In the genomic region with DNA sequence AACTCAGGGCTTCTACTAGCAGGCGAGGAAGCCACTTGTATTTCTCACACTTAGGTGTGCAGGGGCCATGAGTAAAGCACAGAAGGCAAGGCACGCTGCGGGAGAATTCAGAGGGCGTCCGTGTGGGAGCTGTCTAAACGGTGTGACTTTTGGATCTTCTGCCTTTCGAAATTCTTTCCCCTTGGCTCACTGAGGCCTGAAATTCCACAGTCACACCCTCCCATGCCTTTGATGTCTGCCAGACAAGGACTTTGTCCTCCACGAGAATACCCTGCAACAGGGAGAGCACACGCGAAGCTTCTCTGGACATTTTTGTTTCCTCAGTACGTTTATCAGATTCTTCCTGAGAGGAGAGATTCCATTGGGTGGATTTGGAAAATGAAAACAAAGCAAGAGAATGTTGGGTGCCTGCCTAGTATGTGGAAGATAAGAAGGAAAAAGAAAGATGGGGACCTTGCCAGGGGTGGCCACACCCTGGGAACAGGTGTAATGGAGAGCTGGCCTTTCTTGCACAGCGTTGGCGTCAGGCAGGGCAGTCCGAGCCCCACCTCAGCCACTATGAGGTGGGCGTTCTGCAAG, we compare ENCODE assay signal across 22 cellular contexts.
DNase-seq lines count a peak whose midpoint lies in the region; ATAC-seq, FAIRE-seq and TF ChIP-seq lines count a peak whose summit lies in the region.
"Had no signal": no experiment of that assay in that cellular context is flagged by ENCODE, and none has a peak within 500 bp of the region (broad histone marks: within the 10 kb centered on the region; RNA-seq: fewer than 3 reads in every experiment).

No MANE protein-coding gene starts in this region.

- no peaks in the 10 kb centered on the region for H3K4me1 Mint-ChIP-seq in naive thymus-derived CD8-positive, alpha-beta T cell
- H3K4me1 Mint-ChIP-seq: activated naive CD4-positive, alpha-beta T cell treated with anti-CD3 and anti-CD28 coated beads, Interleukin-2, amount 50 U/mL, for 24 hours had no signal

- POLR2A ChIA-PET in naive thymus-derived CD8-positive, alpha-beta T cell (lab: Charles Lee): no interaction called here

- H3K9ac ChIP-seq in keratinocyte (ENCODE audit: control insufficient read depth, extremely low read depth, insufficient read depth, low read length): no peak overlapping the region

- H3K27ac ChIP-seq in keratinocyte (ENCODE audit: control insufficient read depth, insufficient read depth, low read length) (no peak overlapping the region), upper lobe of right lung (no peak overlapping the region)
- H3K27ac ChIP-seq: 22Rv1, gastroesophageal sphincter, RWPE1, thyroid gland had no signal

- no peaks in the 10 kb centered on the region for H3K79me2 ChIP-seq in keratinocyte (ENCODE audit: control insufficient read depth, insufficient read depth, low read length)

- H3K4me1 ChIP-seq in keratinocyte (ENCODE audit: control insufficient read depth, extremely low read depth, insufficient read depth, low read length) (peaks cover 5% of the 10 kb centered on the region), mucosa of descending colon (ENCODE audit: low read depth) (peaks cover 9% of the 10 kb centered on the region), upper lobe of right lung (no peaks in the 10 kb centered on the region)
- H3K4me1 ChIP-seq: gastroesophageal sphincter, thyroid gland had no signal

- TF ChIP-seq CTCF in keratinocyte (optimal IDR thresholded peaks at IDR 0.05 in 1 of 3, IDR thresholded peaks at IDR 0.05 in 1 of 3, conservative IDR thresholded peaks at IDR 0.05 in 1 of 3; ENCODE audit: extremely low read depth in 1 of 3, insufficient read depth in 2 of 3, low read length in 3 of 3) (no peak), mucosa of descending colon (IDR thresholded peaks at IDR 0.05) (no peak), upper lobe of right lung (IDR thresholded peaks at IDR 0.05) (no peak)

- DNase-seq in Right ventricle myocardium superior (no peak), Right ventricle myocardium inferior (ENCODE audit: missing footprints) (no peak), keratinocyte (ENCODE audit: low read depth, low spot score) (no peak), mucosa of descending colon (peak; percentile 52 to 65 (median 57)), upper lobe of right lung (no peak), urothelium cell line (ENCODE audit: low spot score) (no peak), A172 (ENCODE audit: low spot score) (no peak)
- no peak for DNase-seq in naive thymus-derived CD8-positive, alpha-beta T cell
- DNase-seq: activated T-cell treated with anti-CD3 and anti-CD28 coated beads, Interleukin-2, amount 50 U/mL, for 72 hours; aorta; effector CD8-positive, alpha-beta T cell; NCI-H526 treated with DMSO at 0.1 percent for 48 hours; occipital lobe; stimulated activated CD4-positive, alpha-beta T cell treated with anti-CD3 and anti-CD28 coated beads, Interleukin-2, amount 100 ng/mL, for 24 hours; stimulated activated naive CD4-positive, alpha-beta T cell; thyroid gland had no signal

- H4K20me1 ChIP-seq in keratinocyte (ENCODE audit: control insufficient read depth, extremely low read depth, insufficient read depth, low read length): no peaks in the 10 kb centered on the region

- H3K9me1 ChIP-seq in keratinocyte (ENCODE audit: control insufficient read depth, extremely low read depth, insufficient read depth, low read length): no peaks in the 10 kb centered on the region

- H3K36me3 ChIP-seq in keratinocyte (ENCODE audit: control insufficient read depth in 2 of 2, extremely low read depth in 1 of 2, insufficient read depth in 2 of 2, low read length in 2 of 2): no peaks in the 10 kb centered on the region
- H3K36me3 ChIP-seq in mucosa of descending colon (ENCODE audit: low read depth): no peaks in the 10 kb centered on the region
- no peaks in the 10 kb centered on the region for H3K36me3 ChIP-seq in upper lobe of right lung
- H3K36me3 ChIP-seq: gastroesophageal sphincter, thyroid gland had no signal

- peak overlapping the region; percentile 65 for H2AFZ ChIP-seq in keratinocyte (ENCODE audit: control insufficient read depth, low read length)

- H3K27me3 ChIP-seq in keratinocyte (ENCODE audit: control insufficient read depth, extremely low read depth, insufficient read depth, low read length) (no peaks in the 10 kb centered on the region), upper lobe of right lung (no peaks in the 10 kb centered on the region)
- H3K27me3 ChIP-seq: thyroid gland had no signal

- H3K4me3 ChIP-seq in keratinocyte (ENCODE audit: control insufficient read depth in 2 of 3, extremely low read depth in 1 of 3, insufficient read depth in 2 of 3, low read depth in 1 of 3, low read length in 3 of 3): no peak overlapping the region
- no peak overlapping the region for H3K4me3 ChIP-seq in mucosa of descending colon
- H3K4me3 ChIP-seq in upper lobe of right lung: no peak overlapping the region
- H3K4me3 ChIP-seq: gastroesophageal sphincter, thyroid gland had no signal

- H3K27me3 Mint-ChIP-seq in naive thymus-derived CD8-positive, alpha-beta T cell: peaks cover 13 to 38% (median 20%) of the 10 kb centered on the region in 5 donors

- no peak for FAIRE-seq in keratinocyte (lab: Jason Lieb, UNC)
- no peak for FAIRE-seq in urothelium cell line (lab: Jason Lieb, UNC)

- ATAC-seq in Right ventricle myocardium superior (ENCODE audit: poor library complexity): peak; percentile 60
- no peak for ATAC-seq in Right ventricle myocardium inferior
- peak; percentile 93 for ATAC-seq in mucosa of descending colon
- peak; percentile 77 for ATAC-seq in upper lobe of right lung
- no peak for ATAC-seq in naive thymus-derived CD8-positive, alpha-beta T cell
- ATAC-seq: activated T-cell treated with anti-CD3 and anti-CD28 coated beads, Interleukin-2, amount 50 U/mL, for 72 hours; esophagus mucosa; gastroesophageal sphincter; HCT116 had no signal

- no peak overlapping the region for H3K27ac Mint-ChIP-seq in naive thymus-derived CD8-positive, alpha-beta T cell
- H3K27ac Mint-ChIP-seq: activated naive CD4-positive, alpha-beta T cell treated with anti-CD3 and anti-CD28 coated beads, Interleukin-2, amount 50 U/mL, for 24 hours; activated T-cell treated with anti-CD3 and anti-CD28 coated beads, Interleukin-2, amount 50 U/mL, for 72 hours had no signal

- dilution Hi-C loops in keratinocyte (cut with MboI; ENCODE audit: extremely low pct_ligation_motif_present, low sequenced_read_pairs): no loop called here

- H3K4me3 Mint-ChIP-seq in naive thymus-derived CD8-positive, alpha-beta T cell: no peak overlapping the region
- H3K4me3 Mint-ChIP-seq: activated naive CD4-positive, alpha-beta T cell treated with anti-CD3 and anti-CD28 coated beads, Interleukin-2, amount 50 U/mL, for 24 hours; activated T-cell treated with anti-CD3 and anti-CD28 coated beads, Interleukin-2, amount 50 U/mL, for 72 hours had no signal

- H3K9me3 Mint-ChIP-seq in naive thymus-derived CD8-positive, alpha-beta T cell: peaks cover 0 to 18% (median 8%) of the 10 kb centered on the region in 9 donors
- H3K9me3 Mint-ChIP-seq: activated T-cell treated with anti-CD3 and anti-CD28 coated beads, Interleukin-2, amount 50 U/mL, for 72 hours had no signal

- intact Hi-C loops in Right ventricle myocardium superior (cut with DNase I) (no loop called here), Right ventricle myocardium inferior (cut with DNase I) (no loop called here), mucosa of descending colon (cut with DNase I, micrococcal nuclease) (no loop called here), upper lobe of right lung (cut with DNase I) (no loop called here)

- peaks cover 8% of the 10 kb centered on the region for H3K9me3 ChIP-seq in keratinocyte (ENCODE audit: control insufficient read depth, low read depth, low read length)
- H3K9me3 ChIP-seq in mucosa of descending colon: peaks cover 10% of the 10 kb centered on the region
- no peaks in the 10 kb centered on the region for H3K9me3 ChIP-seq in upper lobe of right lung
- H3K9me3 ChIP-seq: thyroid gland had no signal

- peaks cover 0 to 17% (median 2%) of the 10 kb centered on the region in 3 donors for H3K36me3 Mint-ChIP-seq in naive thymus-derived CD8-positive, alpha-beta T cell
- H3K36me3 Mint-ChIP-seq: activated naive CD4-positive, alpha-beta T cell treated with anti-CD3 and anti-CD28 coated beads, Interleukin-2, amount 50 U/mL, for 24 hours had no signal

- no peak overlapping the region for H3K4me2 ChIP-seq in keratinocyte (ENCODE audit: control insufficient read depth, extremely low read depth, insufficient read depth, low read depth, low read length)

Comparison
In these comparisons a context has a peak if more than half of its experiments do, and no peak if none do; other contexts are left out.
1. ATAC-seq: peak in Right ventricle myocardium superior (single experiment), mucosa of descending colon (single experiment) and upper lobe of right lung (single experiment); none in Right ventricle myocardium inferior (single experiment) and naive thymus-derived CD8-positive, alpha-beta T cell (0 of 2).
2. DNase-seq: peak in mucosa of descending colon (3 of 3); none in Right ventricle myocardium superior (single experiment), Right ventricle myocardium inferior (single experiment), keratinocyte (single experiment), upper lobe of right lung (single experiment), urothelium cell line (single experiment), naive thymus-derived CD8-positive, alpha-beta T cell (0 of 10) and A172 (single experiment).